ENCODE assay signal across 24 cellular contexts in the genomic region with DNA sequence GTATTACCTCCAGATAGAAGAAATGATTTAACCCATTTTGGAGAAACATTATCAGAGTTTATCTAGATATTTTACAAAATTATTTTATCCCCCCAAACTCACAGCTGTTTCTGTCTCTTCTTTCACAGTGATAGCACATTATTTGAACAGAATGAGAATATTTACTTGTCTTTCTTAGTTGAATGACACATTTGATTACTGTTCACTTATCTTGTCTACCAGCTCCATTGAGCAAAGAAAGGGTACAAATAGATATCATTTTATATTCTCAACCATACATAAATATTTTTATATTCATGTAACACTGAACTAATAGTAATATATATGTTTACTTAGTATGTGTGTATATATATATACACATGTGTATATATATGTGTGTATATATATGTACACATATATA.
"Had no signal": no experiment of that assay in that cellular context is flagged by ENCODE, and none has a peak within 500 bp of the region (broad histone marks: within the 10 kb centered on the region; RNA-seq: fewer than 3 reads in every experiment).

No MANE protein-coding gene starts in this region.

- H3K27me3 ChIP-seq: colonic mucosa, dorsolateral prefrontal cortex, esophagus muscularis mucosa, esophagus squamous epithelium, foreskin keratinocyte, gastrocnemius medialis, gastroesophageal sphincter, heart left ventricle, heart right ventricle had no signal

- H3K4me3 ChIP-seq: colonic mucosa, coronary artery, dorsolateral prefrontal cortex, esophagus muscularis mucosa, esophagus squamous epithelium, gastrocnemius medialis, gastroesophageal sphincter, heart left ventricle, heart right ventricle had no signal

- H3K36me3 ChIP-seq: colonic mucosa, esophagus muscularis mucosa, esophagus squamous epithelium, gastrocnemius medialis, gastroesophageal sphincter, heart left ventricle, heart right ventricle had no signal

- H3K27ac ChIP-seq: colonic mucosa, coronary artery, dorsolateral prefrontal cortex, epithelial cell of prostate, esophagus muscularis mucosa, esophagus squamous epithelium, foreskin keratinocyte, gastrocnemius medialis, gastroesophageal sphincter, heart left ventricle, heart right ventricle had no signal

- H3K9me3 ChIP-seq: colonic mucosa, esophagus muscularis mucosa, esophagus squamous epithelium, gastrocnemius medialis had no signal

- ATAC-seq: effector memory CD8-positive, alpha-beta T cell; esophagus mucosa; foreskin keratinocyte; gastrocnemius medialis; gastroesophageal sphincter; heart left ventricle; heart right ventricle had no signal

- DNase-seq: colonic mucosa; cortex of kidney; dermis blood vessel endothelial cell; dorsolateral prefrontal cortex; effector CD4-positive, alpha-beta T cell; effector CD8-positive, alpha-beta T cell; effector memory CD4-positive, alpha-beta T cell; effector memory CD8-positive, alpha-beta T cell; endodermal cell; erythroblast; esophagus squamous epithelium; foreskin fibroblast; foreskin keratinocyte; foreskin melanocyte; gastrocnemius medialis; glutamatergic neuron; head of caudate nucleus; heart left ventricle; heart right ventricle had no signal
